In genomic region chr14:96683575-96684289, GRCh38 we compare ENCODE assay signal across 33 cellular contexts.
DNase-seq lines count a peak whose midpoint lies in the region; ATAC-seq, FAIRE-seq and TF ChIP-seq lines count a peak whose summit lies in the region.
"Had no signal": no experiment of that assay in that cellular context is flagged by ENCODE, and none has a peak within 500 bp of the region (broad histone marks: within the 10 kb centered on the region; RNA-seq: fewer than 3 reads in every experiment).

No MANE protein-coding gene starts in this region.

- 27% methylated on average over 8 of the region's 8 CpGs for WGBS in GM12878 (ENCODE audit: insufficient coverage, insufficient replicate concordance, low lambda C conversion rate, missing lambda C conversion rate)
- WGBS in tibial nerve, 2 donors = 75 to 78% methylated on average over 8 of the region's 8 CpGs

- no peaks in the 10 kb centered on the region for H3K79me2 ChIP-seq in GM12878 (ENCODE audit: control insufficient read depth, insufficient read depth, low read length)

- H3K27ac Mint-ChIP-seq in activated CD8-positive, alpha-beta memory T cell treated with anti-CD3 and anti-CD28 coated beads, Interleukin-2, amount 10 ng/mL, durations not matched to agents 7 days and 5 days = no peak overlapping the region
- H3K27ac Mint-ChIP-seq: activated CD4-positive, alpha-beta T cell treated with anti-CD3 and anti-CD28 coated beads, Interleukin-2, amount 10 ng/mL, durations not matched to agents 7 days and 5 days; activated naive CD4-positive, alpha-beta T cell treated with anti-CD3 and anti-CD28 coated beads for 36 hours; natural killer cell had no signal

- no peak for TF ChIP-seq RAD21 in GM12878 (IDR thresholded peaks at IDR 0.05; ENCODE audit: insufficient read depth, low read depth, low read length)

- H3K4me3 ChIP-seq in GM12878 = no peak overlapping the region
- no peak overlapping the region for H3K4me3 ChIP-seq in tibial nerve
- H3K4me3 ChIP-seq: BLaER1 treated with 17β-estradiol and CSF1 and Interleukin-3, amounts not matched to agents 10 nM and 100 nM; gastrocnemius medialis; mucosa of descending colon; prostate gland; upper lobe of left lung had no signal

- no peak for TF ChIP-seq EP300 in GM12878 (IDR thresholded peaks at IDR 0.05; ENCODE audit: borderline replicate concordance in 1 of 2, control insufficient read depth in 1 of 2, low read depth in 2 of 2, low read length in 2 of 2)
- no peak for TF ChIP-seq EP300 in tibial nerve (IDR thresholded peaks at IDR 0.05)

- H3K27me3 ChIP-seq in GM12878 (replicated peaks in 1 of 2; ENCODE audit: control insufficient read depth in 2 of 2, insufficient read depth in 2 of 2, low read length in 1 of 2) (peaks cover 2% of the 10 kb centered on the region in 2 experiments; a peak in 1 of 4 replicates), tibial nerve (no peaks in the 10 kb centered on the region)
- H3K27me3 ChIP-seq: BLaER1 treated with 17β-estradiol and CSF1 and Interleukin-3, amounts not matched to agents 10 nM and 100 nM; brain microvascular endothelial cell; gastrocnemius medialis; upper lobe of left lung had no signal

- H3K9me3 Mint-ChIP-seq in activated CD8-positive, alpha-beta memory T cell treated with anti-CD3 and anti-CD28 coated beads, Interleukin-2, amount 10 ng/mL, durations not matched to agents 7 days and 5 days (ENCODE audit: low read depth) = no peaks in the 10 kb centered on the region
- H3K9me3 Mint-ChIP-seq: activated CD4-positive, alpha-beta T cell treated with anti-CD3 and anti-CD28 coated beads, Interleukin-2, amount 10 ng/mL, durations not matched to agents 7 days and 5 days; activated naive CD4-positive, alpha-beta T cell treated with anti-CD3 and anti-CD28 coated beads for 36 hours; natural killer cell had no signal

- H4K20me1 ChIP-seq in GM12878 (ENCODE audit: control insufficient read depth, insufficient read depth) = no peaks in the 10 kb centered on the region
- H4K20me1 ChIP-seq: BLaER1 treated with 17β-estradiol and CSF1 and Interleukin-3, amounts not matched to agents 10 nM and 100 nM had no signal

- RAD21 ChIA-PET in GM12878 (lab: Charles Lee; ENCODE audit: unreplicated experiment) = no interaction called here

- H3K27me3 Mint-ChIP-seq in activated CD8-positive, alpha-beta memory T cell treated with anti-CD3 and anti-CD28 coated beads, Interleukin-2, amount 10 ng/mL, durations not matched to agents 7 days and 5 days = no peaks in the 10 kb centered on the region

- DNase-seq in DMS53 (lab: John Stamatoyannopoulos, UW) (peak; percentile 35), DMS53 treated with DMSO at 0.1 percent for 48 hours (lab: John Stamatoyannopoulos, UW; ENCODE audit: unreplicated experiment) (no peak), Daoy (ENCODE audit: low read depth) (peak; percentile 72), HK-2 (ENCODE audit: unreplicated experiment) (peak; percentile 2), GM12878 (ENCODE audit: low read depth, low spot score) (no peak), tibial nerve (ENCODE audit: low spot score in 2 of 2) (no peak)
- no peak for DNase-seq in activated T-cell treated with anti-CD3 and anti-CD28 coated beads, Interleukin-2, amount 50 U/mL, for 48 hours
- no peak for DNase-seq in activated CD8-positive, alpha-beta memory T cell treated with anti-CD3 and anti-CD28 coated beads, Interleukin-2, amount 10 ng/mL, durations not matched to agents 7 days and 5 days
- DNase-seq: activated CD4-positive, alpha-beta T cell treated with anti-CD3 and anti-CD28 coated beads, Interleukin-2, amount 10 ng/mL, durations not matched to agents 7 days and 5 days; activated naive CD4-positive, alpha-beta T cell treated with anti-CD3 and anti-CD28 coated beads for 36 hours; amniotic stem cell; brain microvascular endothelial cell; COR-L47; DND-41; gastrocnemius medialis; H7; hypothalamus; mammary epithelial cell; mucosa of descending colon; natural killer cell; NCI-H146; NCI-H2107; NCI-H345; nucleus accumbens; stimulated activated CD4-positive, alpha-beta T cell treated with anti-CD3 and anti-CD28 coated beads, Interleukin-4, amount 100 ng/mL, for 4 hours; substantia nigra; SW 1271; upper lobe of left lung; WERI-Rb-1 had no signal

- H3K36me3 ChIP-seq in GM12878 (ENCODE audit: control insufficient read depth in 2 of 2, insufficient read depth in 2 of 2, low read length in 1 of 2) (no peaks in the 10 kb centered on the region), tibial nerve (no peaks in the 10 kb centered on the region)
- H3K36me3 ChIP-seq: BLaER1 treated with 17β-estradiol and CSF1 and Interleukin-3, amounts not matched to agents 10 nM and 100 nM; brain microvascular endothelial cell; gastrocnemius medialis; prostate gland; upper lobe of left lung; WERI-Rb-1 had no signal

- H3K27ac ChIP-seq in GM12878 (ENCODE audit: control insufficient read depth, insufficient read depth) (no peak overlapping the region), tibial nerve (no peak overlapping the region)
- H3K27ac ChIP-seq: 22Rv1; BLaER1 treated with 17β-estradiol and CSF1 and Interleukin-3, amounts not matched to agents 10 nM and 100 nM; brain microvascular endothelial cell; gastrocnemius medialis; prostate gland; upper lobe of left lung; WERI-Rb-1 had no signal

- TF ChIP-seq CTCF in GM12878 (IDR thresholded peaks at IDR 0.05 in 2 of 3, conservative IDR thresholded peaks at IDR 0.05 in 1 of 3; ENCODE audit: control insufficient read depth in 2 of 3, extremely low read depth in 1 of 3, insufficient read depth in 1 of 3, low read depth in 3 of 3, low read length in 3 of 3) = no peak
- TF ChIP-seq CTCF in tibial nerve (IDR thresholded peaks at IDR 0.05) = no peak

- H3K9ac ChIP-seq in GM12878 (ENCODE audit: control insufficient read depth, insufficient read depth, low read length) = no peak overlapping the region
- H3K9ac ChIP-seq: BLaER1 treated with 17β-estradiol and CSF1 and Interleukin-3, amounts not matched to agents 10 nM and 100 nM had no signal

- no peak for FAIRE-seq in GM12878 (lab: Jason Lieb, UNC)
- FAIRE-seq: RCC 7860 had no signal

- CTCF ChIA-PET in GM12878 (lab: Yijun Ruan, JAX) = no interaction called here
- CTCF ChIA-PET in activated CD8-positive, alpha-beta memory T cell treated with anti-CD3 and anti-CD28 coated beads, Interleukin-2, amount 10 ng/mL, durations not matched to agents 7 days and 5 days (lab: Charles Lee) = no interaction called here

- in situ Hi-C loops in GM12878 (cut with MboI) = no loop called here

- H3K4me1 Mint-ChIP-seq in activated CD8-positive, alpha-beta memory T cell treated with anti-CD3 and anti-CD28 coated beads, Interleukin-2, amount 10 ng/mL, durations not matched to agents 7 days and 5 days = no peaks in the 10 kb centered on the region
- H3K4me1 Mint-ChIP-seq: activated CD4-positive, alpha-beta T cell treated with anti-CD3 and anti-CD28 coated beads, Interleukin-2, amount 10 ng/mL, durations not matched to agents 7 days and 5 days; natural killer cell had no signal

- no TSS peak for BruUV-seq in GM12878 (replicated peaks; lab: Mats Ljungman, UMichigan)

- peak; percentile 40; the same call in 2 of the 3 replicates for ATAC-seq in GM12878
- no peak for ATAC-seq in activated CD8-positive, alpha-beta memory T cell treated with anti-CD3 and anti-CD28 coated beads, Interleukin-2, amount 10 ng/mL, durations not matched to agents 7 days and 5 days
- ATAC-seq: gastrocnemius medialis, mucosa of descending colon, natural killer cell had no signal

- no peak overlapping the region for H3K4me2 ChIP-seq in GM12878 (ENCODE audit: control insufficient read depth, insufficient read depth)

- no peaks in the 10 kb centered on the region for H3K36me3 Mint-ChIP-seq in activated CD8-positive, alpha-beta memory T cell treated with anti-CD3 and anti-CD28 coated beads, Interleukin-2, amount 10 ng/mL, durations not matched to agents 7 days and 5 days
- H3K36me3 Mint-ChIP-seq: natural killer cell had no signal

- H2AFZ ChIP-seq in GM12878 (ENCODE audit: control insufficient read depth, low read depth, low read length) = no peak overlapping the region

- H3K4me1 ChIP-seq in GM12878 (ENCODE audit: control insufficient read depth, insufficient read depth, low read length) (no peaks in the 10 kb centered on the region; the same call in 1 of the 2 replicates), tibial nerve (no peaks in the 10 kb centered on the region)
- H3K4me1 ChIP-seq: gastrocnemius medialis, prostate gland, upper lobe of left lung had no signal

- H3K4me3 Mint-ChIP-seq in activated CD8-positive, alpha-beta memory T cell treated with anti-CD3 and anti-CD28 coated beads, Interleukin-2, amount 10 ng/mL, durations not matched to agents 7 days and 5 days = no peak overlapping the region
- H3K4me3 Mint-ChIP-seq: activated CD4-positive, alpha-beta T cell treated with anti-CD3 and anti-CD28 coated beads, Interleukin-2, amount 10 ng/mL, durations not matched to agents 7 days and 5 days; activated naive CD4-positive, alpha-beta T cell treated with anti-CD3 and anti-CD28 coated beads for 36 hours; natural killer cell had no signal

- SMC1A ChIA-PET in GM12878 (lab: Charles Lee; ENCODE audit: uncharacterized antibody, unreplicated experiment) = no interaction called here

- no peak for TF ChIP-seq POLR2A in GM12878 (IDR thresholded peaks at IDR 0.05; ENCODE audit: low read depth, low read length)
- no peak for TF ChIP-seq POLR2A in tibial nerve (IDR thresholded peaks at IDR 0.05)

- H3K9me3 ChIP-seq in GM12878 (replicated peaks; ENCODE audit: control insufficient read depth, insufficient read depth, low read length) (no peaks in the 10 kb centered on the region; the same call in 2 of the 3 replicates), tibial nerve (no peaks in the 10 kb centered on the region)
- H3K9me3 ChIP-seq: gastrocnemius medialis, mucosa of descending colon, prostate gland, upper lobe of left lung had no signal

- POLR2A ChIA-PET in GM12878 (lab: Charles Lee) = no interaction called here

- intact Hi-C loops in GM12878 (cut with micrococcal nuclease; ENCODE audit: unreplicated experiment) = no loop called here

TF ChIP-seq in GM12878, 131 proteins besides CTCF, POLR2A, EP300 and RAD21:
- 0 out of 4 replicates have a peak, but pooled peaks of 1 of the 2 experiments have one; percentile 12 for TF ChIP-seq IKZF2 (IDR thresholded peaks at IDR 0.05)
- no peak for TF ChIP-seq POLR2AphosphoS5 (IDR thresholded peaks at IDR 0.05; ENCODE audit: low read length)

Comparison
In these comparisons a context has a peak if more than half of its experiments do, and no peak if none do; other contexts are left out.
1. DNase-seq: peak in DMS53 (single experiment), Daoy (single experiment) and HK-2 (single experiment); none in DMS53 treated with DMSO at 0.1 percent for 48 hours (single experiment), GM12878 (single experiment), activated T-cell treated with anti-CD3 and anti-CD28 coated beads, Interleukin-2, amount 50 U/mL, for 48 hours (0 of 2), tibial nerve (0 of 2) and activated CD8-positive, alpha-beta memory T cell treated with anti-CD3 and anti-CD28 coated beads, Interleukin-2, amount 10 ng/mL, durations not matched to agents 7 days and 5 days (single experiment).